ENCODE assay signal across 8 cellular contexts in genomic region chr4:112145326-112145819, GRCh38. TPM values are rescaled to one million over a fixed set of nuclear protein-coding genes. Genes with fewer than 3 reads are reported as not detected.
DNase-seq lines count a peak whose midpoint lies in the region; ATAC-seq and TF ChIP-seq lines count a peak whose summit lies in the region.

FAM241A (plus strand) TSS chr4:112145454; CDS start chr4:112145581, 127 bp downstream.

- H3K27me3 ChIP-seq in HL-60 (ENCODE audit: insufficient read depth, poor library complexity, severe bottlenecking) (no peaks in the 10 kb centered on the region), Peyer's patch (no peaks in the 10 kb centered on the region), neural cell (ENCODE audit: insufficient read depth, low read depth, low read length) (peaks cover 30% of the 10 kb centered on the region), stomach smooth muscle (ENCODE audit: control insufficient read depth in 1 of 2, insufficient read depth in 2 of 2, low read length in 2 of 2) (no peaks in the 10 kb centered on the region)

- H3K9me3 ChIP-seq in Peyer's patch (no peaks in the 10 kb centered on the region), neural cell (ENCODE audit: low read length) (no peaks in the 10 kb centered on the region), stomach smooth muscle (ENCODE audit: control insufficient read depth in 2 of 2, low read length in 2 of 2) (no peaks in the 10 kb centered on the region)

- H3K4me1 ChIP-seq in Peyer's patch (peaks cover 0 to 6% (median 2%) of the 10 kb centered on the region in 4 donors), stomach smooth muscle (ENCODE audit: control insufficient read depth, insufficient read depth, low read length) (peaks cover 8% of the 10 kb centered on the region)

- no peaks in the 10 kb centered on the region for H3K9me2 ChIP-seq in neural cell (ENCODE audit: insufficient read depth, low read length)

- peak within 1 kb of the TSS; percentile 11 for H2AFZ ChIP-seq in neural cell (ENCODE audit: low read depth, low read length)

- peak; percentile 93 for ATAC-seq in GM19467 (IDR thresholded peaks at IDR 0.05; ENCODE audit: unreplicated experiment)

- H3K27ac ChIP-seq in HL-60 (replicated peaks) (peak within 1 kb of the TSS; percentile 84), Peyer's patch (peak within 1 kb of the TSS; percentile 78 to 91 (median 86)), neural cell (ENCODE audit: low read length) (no peak within 1 kb of the TSS), stomach smooth muscle (ENCODE audit: low read length) (peak within 1 kb of the TSS; percentile 78)

- H3K36me3 Mint-ChIP-seq in activated T-helper 2 cell treated with anti-CD3 and anti-CD28 coated beads, Interferon-gamma antibody, Interleukin-2, Interleukin-4, amounts not matched to agents 10 μg/mL and 5 μg/mL and 100 μg/mL, durations not matched to agents 14 hours and 24 hours and 36 hours (ENCODE audit: low read depth): peaks cover 12% of the 10 kb centered on the region

- TF ChIP-seq EP300 in neural cell (conservative IDR thresholded peaks at IDR 0.05; ENCODE audit: poor library complexity, severe bottlenecking): peak; percentile 17

- no peaks in the 10 kb centered on the region for H3K9me3 Mint-ChIP-seq in activated T-helper 2 cell treated with anti-CD3 and anti-CD28 coated beads, Interferon-gamma antibody, Interleukin-2, Interleukin-4, amounts not matched to agents 10 μg/mL and 5 μg/mL and 100 μg/mL, durations not matched to agents 14 hours and 24 hours and 36 hours

- H3K4me1 Mint-ChIP-seq in activated T-helper 2 cell treated with anti-CD3 and anti-CD28 coated beads, Interferon-gamma antibody, Interleukin-2, Interleukin-4, amounts not matched to agents 10 μg/mL and 5 μg/mL and 100 μg/mL, durations not matched to agents 14 hours and 24 hours and 36 hours (ENCODE audit: low read depth): peaks cover 35% of the 10 kb centered on the region

- no peaks in the 10 kb centered on the region for H3K36me3 ChIP-seq in Peyer's patch
- H3K36me3 ChIP-seq in neural cell (ENCODE audit: insufficient read depth, low read length): no peaks in the 10 kb centered on the region
- H3K36me3 ChIP-seq in stomach smooth muscle (ENCODE audit: control insufficient read depth in 2 of 2, insufficient read depth in 2 of 2, low read length in 2 of 2): no peaks in the 10 kb centered on the region

- H3K27me3 Mint-ChIP-seq in activated T-helper 2 cell treated with anti-CD3 and anti-CD28 coated beads, Interferon-gamma antibody, Interleukin-2, Interleukin-4, amounts not matched to agents 10 μg/mL and 5 μg/mL and 100 μg/mL, durations not matched to agents 14 hours and 24 hours and 36 hours (ENCODE audit: low read depth): no peaks in the 10 kb centered on the region

- H3K4me3 ChIP-seq in HL-60 (replicated peaks; ENCODE audit: insufficient read depth, low read length) (peak within 1 kb of the TSS; percentile 86), Peyer's patch (peak within 1 kb of the TSS; percentile 83 to 97 (median 90)), fibroblast of pulmonary artery (replicated peaks; ENCODE audit: low read depth, low read length) (peak within 1 kb of the TSS; percentile 64), neural cell (ENCODE audit: low read length) (peak within 1 kb of the TSS; percentile 76), stomach smooth muscle (ENCODE audit: low read length in 2 of 2) (peak within 1 kb of the TSS; percentile 90 to 97)

- no peaks in the 10 kb centered on the region for H3F3A ChIP-seq in neural cell (ENCODE audit: insufficient read depth, low read length, poor library complexity, severe bottlenecking)

- intact Hi-C loops in activated T-helper 2 cell treated with anti-CD3 and anti-CD28 coated beads, Interferon-gamma antibody, Interleukin-2, Interleukin-4, amounts not matched to agents 10 μg/mL and 5 μg/mL and 100 μg/mL, durations not matched to agents 14 hours and 24 hours and 36 hours (cut with micrococcal nuclease): no loop called here

- peak within 1 kb of the TSS; percentile 92 for H3K27ac Mint-ChIP-seq in activated T-helper 2 cell treated with anti-CD3 and anti-CD28 coated beads, Interferon-gamma antibody, Interleukin-2, Interleukin-4, amounts not matched to agents 10 μg/mL and 5 μg/mL and 100 μg/mL, durations not matched to agents 14 hours and 24 hours and 36 hours

- H3K9ac ChIP-seq in neural cell (ENCODE audit: low read length): peak within 1 kb of the TSS; percentile 47
- H3K9ac ChIP-seq in stomach smooth muscle (ENCODE audit: low read length in 2 of 2): peak within 1 kb of the TSS; percentile 72 to 79

- no peaks in the 10 kb centered on the region for H4K20me1 ChIP-seq in neural cell (ENCODE audit: insufficient read depth)

- peak within 1 kb of the TSS; percentile 58 for H3K4me2 ChIP-seq in neural cell (ENCODE audit: low read length)

- TF ChIP-seq CTCF in HL-60 (IDR thresholded peaks at IDR 0.05; ENCODE audit: insufficient read depth, low read length) (no peak), Peyer's patch (IDR thresholded peaks at IDR 0.05) (no peak), fibroblast of pulmonary artery (IDR thresholded peaks at IDR 0.05; ENCODE audit: low read length, missing control alignments) (no peak), neural cell (IDR thresholded peaks at IDR 0.05; ENCODE audit: poor library complexity, severe bottlenecking) (no peak)

- peak; percentile 55 to 65 for TF ChIP-seq POLR2A in Peyer's patch (IDR thresholded peaks at IDR 0.05)

- in situ Hi-C loops in Caki2 (cut with HindIII; ENCODE audit: low pct_unique_long_range_greater_than_20kb, low sequenced_read_pairs): no loop called here

- DNase-seq in Caki2 (ENCODE audit: low read depth) (peak; percentile 65), HL-60 (ENCODE audit: low read depth in 1 of 2, low spot score in 1 of 2) (peak; percentile 49 to 82), Peyer's patch (peak; percentile 89 to 93 (median 90)), fibroblast of pulmonary artery (ENCODE audit: low read depth) (peak; percentile 85)
- DNase-seq in activated T-helper 2 cell treated with anti-CD3 and anti-CD28 coated beads, Interferon-gamma antibody, Interleukin-2, Interleukin-4, amounts not matched to agents 10 μg/mL and 5 μg/mL and 100 μg/mL, durations not matched to agents 14 hours and 24 hours and 36 hours (ENCODE audit: low spot score): peak; percentile 78

- H3K79me2 ChIP-seq in neural cell (replicated peaks; ENCODE audit: insufficient read depth, low read length): no peaks in the 10 kb centered on the region

- peak within 1 kb of the TSS; percentile 85 for H3K4me3 Mint-ChIP-seq in activated T-helper 2 cell treated with anti-CD3 and anti-CD28 coated beads, Interferon-gamma antibody, Interleukin-2, Interleukin-4, amounts not matched to agents 10 μg/mL and 5 μg/mL and 100 μg/mL, durations not matched to agents 14 hours and 24 hours and 36 hours (ENCODE audit: low read depth)

- no peak for TF ChIP-seq RAD21 in neural cell (conservative IDR thresholded peaks at IDR 0.05)

TF ChIP-seq in neural cell, 6 proteins besides CTCF, POLR2A, EP300 and RAD21:
- TF ChIP-seq EZH2 (IDR thresholded peaks at IDR 0.05; ENCODE audit: borderline replicate concordance, insufficient read depth, low read length, poor library complexity, severe bottlenecking) (no peak), REST (IDR thresholded peaks at IDR 0.05; ENCODE audit: borderline replicate concordance) (no peak), TAF1 (IDR thresholded peaks at IDR 0.05; ENCODE audit: low read depth) (no peak)
TF ChIP-seq in neural cell: peak in this region for 0.

RNA-seq across cellular contexts. Expression of gene FAM241A, which starts in this region (rescaled TPM):
- 0.03 TPM in 1 of 2 replicates, not detected in the other for total RNA-seq in Caki2 (2014; rRNA removed; shearing (Covaris generic); ENCODE audit: low replicate concordance)
- total RNA-seq in Peyer's patch: 1 to 10 TPM in 2 of 4 donors, under 1 TPM in 2; 0.47 to 2.5 (median 1.2) TPM
- 5.5 and 5.6 TPM in 2 replicates for total RNA-seq in activated T-helper 2 cell treated with anti-CD3 and anti-CD28 coated beads, Interferon-gamma antibody, Interleukin-2, Interleukin-4, amounts not matched to agents 10 μg/mL and 5 μg/mL and 100 μg/mL, durations not matched to agents 14 hours and 24 hours and 36 hours
- 0.48 and 0.59 TPM in 2 replicates for polyA plus RNA-seq in neural cell
- 0.49 and 0.93 TPM in 2 replicates for polyA minus RNA-seq in neural cell

Comparison
In these comparisons a context has a peak if more than half of its experiments do, and no peak if none do; other contexts are left out.
1. Peak in DNase-seq in Caki2; RNA of the gene not detected or under 1 TPM.